Comparison of ENCODE assay signal across 13 cellular contexts in the genomic region with DNA sequence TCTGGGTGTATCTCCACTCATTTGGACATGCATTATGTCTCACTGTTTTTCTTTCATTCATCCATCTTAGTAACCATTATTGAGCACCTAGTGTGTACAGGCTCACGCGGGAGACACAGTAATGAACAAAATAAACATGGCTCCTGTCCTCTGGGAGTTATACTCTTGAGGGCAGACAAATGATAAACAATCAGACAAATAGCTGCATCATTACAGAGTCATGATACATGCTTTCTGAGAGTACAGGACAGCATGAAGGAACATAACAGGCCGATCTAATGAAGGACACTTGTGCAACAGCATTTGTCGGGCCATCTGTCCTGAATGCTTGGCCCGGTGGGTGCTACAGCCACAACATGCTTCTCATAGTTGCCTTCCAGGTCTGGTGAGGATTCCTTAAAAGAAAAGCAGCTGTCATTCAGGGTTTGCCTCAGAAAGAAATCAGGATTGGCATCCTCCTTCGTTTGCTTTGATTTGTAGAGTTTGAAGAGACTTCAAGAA.
DNase-seq lines count a peak whose midpoint lies in the region; ATAC-seq and TF ChIP-seq lines count a peak whose summit lies in the region.
"Had no signal": no experiment of that assay in that cellular context is flagged by ENCODE, and none has a peak within 500 bp of the region (broad histone marks: within the 10 kb centered on the region; RNA-seq: fewer than 3 reads in every experiment).

No MANE protein-coding gene starts in this region.

- peak overlapping the region; percentile 0 for H3K27ac Mint-ChIP-seq in mesothelial cell of epicardium
- H3K27ac Mint-ChIP-seq in chondrocyte (ENCODE audit: unreplicated experiment): no peak overlapping the region
- H3K27ac Mint-ChIP-seq: B cell, HFFc6 had no signal

- H3K9ac ChIP-seq in DND-41 (ENCODE audit: low read depth, low read length): no peak overlapping the region

- H3K9me3 ChIP-seq in DND-41 (ENCODE audit: insufficient read depth, low read length, severe bottlenecking) (no peaks in the 10 kb centered on the region), gastrocnemius medialis (no peaks in the 10 kb centered on the region)

- H3K4me1 Mint-ChIP-seq in mesothelial cell of epicardium (peaks cover 36% of the 10 kb centered on the region), chondrocyte (ENCODE audit: low read depth) (no peaks in the 10 kb centered on the region)
- H3K4me1 Mint-ChIP-seq: B cell had no signal

- no peaks in the 10 kb centered on the region for H3K79me2 ChIP-seq in DND-41 (ENCODE audit: insufficient read depth, low read length)

- intact Hi-C loops in gastrocnemius medialis (cut with DNase I; ENCODE audit: low total_unique reads): no loop called here

- H3K36me3 Mint-ChIP-seq in mesothelial cell of epicardium (no peaks in the 10 kb centered on the region), chondrocyte (ENCODE audit: low read depth) (no peaks in the 10 kb centered on the region)
- H3K36me3 Mint-ChIP-seq: CD4-positive, alpha-beta memory T cell had no signal

- H3K36me3 ChIP-seq in DND-41 (ENCODE audit: insufficient read depth, low read length) (no peaks in the 10 kb centered on the region), gastrocnemius medialis (no peaks in the 10 kb centered on the region)

- H3K27ac ChIP-seq in DND-41 (ENCODE audit: low read length) (peak overlapping the region; percentile 36), gastrocnemius medialis (no peak overlapping the region)

- DNase-seq in DND-41 (no peak), NCI-H524 (lab: John Stamatoyannopoulos, UW) (peak; percentile 85 to 99), mesothelial cell of epicardium (ENCODE audit: low spot score in 2 of 2, unreplicated experiment in 2 of 2) (no peak), gastrocnemius medialis (no peak), chondrocyte (ENCODE audit: low spot score) (no peak), NCI-H1417 (lab: John Stamatoyannopoulos, UW) (no peak)
- DNase-seq: C1 segment of cervical spinal cord; CD4-positive, alpha-beta memory T cell; DMS53; HCEC 1CT; HFFc6 had no signal

- H3K4me3 ChIP-seq in DND-41 (ENCODE audit: low read depth in 1 of 2, low read length in 2 of 2) (no peak overlapping the region), gastrocnemius medialis (no peak overlapping the region)

- H2AFZ ChIP-seq in DND-41 (ENCODE audit: low read depth, low read length): no peak overlapping the region

- no peaks in the 10 kb centered on the region for H4K20me1 ChIP-seq in DND-41 (ENCODE audit: insufficient read depth, low read length)

- H3K4me3 Mint-ChIP-seq in mesothelial cell of epicardium (no peak overlapping the region), chondrocyte (ENCODE audit: unreplicated experiment) (no peak overlapping the region)
- H3K4me3 Mint-ChIP-seq: B cell; CD4-positive, alpha-beta memory T cell; HFFc6 had no signal

- TF ChIP-seq CTCF in DND-41 (IDR thresholded peaks at IDR 0.05; ENCODE audit: borderline replicate concordance, extremely low read depth, low read length, poor library complexity, severe bottlenecking) (no peak), mesothelial cell of epicardium (IDR thresholded peaks at IDR 0.05; ENCODE audit: unreplicated experiment) (no peak), gastrocnemius medialis (IDR thresholded peaks at IDR 0.05 in 4 of 5, conservative IDR thresholded peaks at IDR 0.05 in 1 of 5) (no peak), chondrocyte (IDR thresholded peaks at IDR 0.05) (no peak)

- H3K4me2 ChIP-seq in DND-41 (ENCODE audit: insufficient read depth, low read length): no peak overlapping the region

- TF ChIP-seq POLR2A in gastrocnemius medialis (IDR thresholded peaks at IDR 0.05): no peak

- ATAC-seq in DND-41 (ENCODE audit: insufficient read depth, low read depth): no peak
- peak; percentile 25 to 46 for ATAC-seq in gastrocnemius medialis
- ATAC-seq in HG03280 (IDR thresholded peaks at IDR 0.05; ENCODE audit: unreplicated experiment): no peak

- H3K27me3 Mint-ChIP-seq in mesothelial cell of epicardium (ENCODE audit: low read depth) (no peaks in the 10 kb centered on the region), chondrocyte (ENCODE audit: low read depth) (peaks cover 20% of the 10 kb centered on the region)
- H3K27me3 Mint-ChIP-seq: CD4-positive, alpha-beta memory T cell had no signal

- peaks cover 33% of the 10 kb centered on the region for H3K4me1 ChIP-seq in DND-41 (ENCODE audit: insufficient read depth, low read length)
- no peaks in the 10 kb centered on the region for H3K4me1 ChIP-seq in gastrocnemius medialis

- H3K9me3 Mint-ChIP-seq in mesothelial cell of epicardium: no peaks in the 10 kb centered on the region
- no peaks in the 10 kb centered on the region for H3K9me3 Mint-ChIP-seq in chondrocyte (ENCODE audit: low read depth)
- H3K9me3 Mint-ChIP-seq: HFFc6 had no signal

- H3K27me3 ChIP-seq in DND-41 (ENCODE audit: insufficient read depth, low read length, poor library complexity) (no peaks in the 10 kb centered on the region), gastrocnemius medialis (no peaks in the 10 kb centered on the region)

- in situ Hi-C loops in gastrocnemius medialis (cut with MboI; ENCODE audit: low sequenced_read_pairs in 4 of 4): no loop called here

Comparison
In these comparisons a context has a peak if more than half of its experiments do, and no peak if none do; other contexts are left out.
1. ATAC-seq: peak in gastrocnemius medialis (2 of 2); none in DND-41 (single experiment) and HG03280 (single experiment).
2. DNase-seq: peak in NCI-H524 (2 of 2); none in DND-41 (single experiment), mesothelial cell of epicardium (0 of 2), gastrocnemius medialis (0 of 2), chondrocyte (single experiment) and NCI-H1417 (0 of 3).